In genomic region chr10:117162093-117163021, GRCh38 we compare ENCODE assay signal across 1 cellular context.
TF ChIP-seq lines count a peak whose summit lies in the region.

No MANE protein-coding gene starts in this region.

TF ChIP-seq in HEK293, 187 proteins besides CTCF, POLR2A, EP300 and RAD21 (continued from another document):
- TF ChIP-seq ZNF155 (tag by site-specific recombination; IDR thresholded peaks at IDR 0.05) (no peak), GLIS1 (tag by site-specific recombination; IDR thresholded peaks at IDR 0.05) (no peak), ZBTB1 (tag by site-specific recombination; IDR thresholded peaks at IDR 0.05) (no peak), ZNF768 (tag by site-specific recombination; IDR thresholded peaks at IDR 0.05) (no peak), ZNF157 (tag by site-specific recombination; IDR thresholded peaks at IDR 0.05) (no peak), ZNF114 (tag by site-specific recombination; IDR thresholded peaks at IDR 0.05) (no peak), ZNF558 (tag by site-specific recombination; IDR thresholded peaks at IDR 0.05) (no peak)
TF ChIP-seq in HEK293: peak in this region for 11.
